In genomic region chr12:110048242-110049027, GRCh38 we compare ENCODE assay signal across 8 cellular contexts. TPM values are rescaled to one million over a fixed set of nuclear protein-coding genes. Genes with fewer than 3 reads are reported as not detected.
DNase-seq lines count a peak whose midpoint lies in the region; ATAC-seq and FAIRE-seq lines count a peak whose summit lies in the region.

C12orf76 (minus strand) TSS chr12:110048522; CDS start chr12:110048495, 27 bp downstream.

- DNase-seq in COR-L47 (lab: John Stamatoyannopoulos, UW) (peak; percentile 96), HUDEP-2 (lab: John Stamatoyannopoulos, UW; ENCODE audit: unreplicated experiment in 76 of 76) (peak; percentile 13 to 95 (median 85)), NT2/D1 (ENCODE audit: low read depth, low spot score) (peak; percentile 89)
- peak; percentile 96 for DNase-seq in activated CD8-positive, alpha-beta memory T cell treated with anti-CD3 and anti-CD28 coated beads, Interleukin-2, amount 10 ng/mL, durations not matched to agents 7 days and 5 days
- peak; percentile 77 to 85 for DNase-seq in stimulated activated CD8-positive, alpha-beta memory T cell treated with anti-CD3 and anti-CD28 coated beads, Interleukin-15, amount 100 ng/mL, for 4 hours (ENCODE audit: low read depth in 2 of 2)

- peak within 1 kb of the TSS; percentile 97 for H3K9ac ChIP-seq in NT2/D1 (ENCODE audit: insufficient read length, low read depth)

- H3K27ac ChIP-seq in mesodermal cell (ENCODE audit: low read depth, low read length, severe bottlenecking), result peak within 1 kb of the TSS; percentile 72

- no peaks in the 10 kb centered on the region for H3K9me3 Mint-ChIP-seq in activated CD8-positive, alpha-beta memory T cell treated with anti-CD3 and anti-CD28 coated beads, Interleukin-2, amount 10 ng/mL, durations not matched to agents 7 days and 5 days (ENCODE audit: low read depth)

- H3K4me3 ChIP-seq in NT2/D1 (ENCODE audit: insufficient read length, low read depth) (peak within 1 kb of the TSS; percentile 98), mesodermal cell (ENCODE audit: extremely low read depth, insufficient read depth, low read length, poor library complexity, severe bottlenecking) (peak within 1 kb of the TSS; percentile 74)

- H3K36me3 Mint-ChIP-seq in activated CD8-positive, alpha-beta memory T cell treated with anti-CD3 and anti-CD28 coated beads, Interleukin-2, amount 10 ng/mL, durations not matched to agents 7 days and 5 days, result peaks cover 2% of the 10 kb centered on the region

- peak; percentile 92 for FAIRE-seq in endometrium (lab: Jason Lieb, UNC)

- ATAC-seq in GM21381 (IDR thresholded peaks at IDR 0.05; ENCODE audit: unreplicated experiment), result peak; percentile 99
- peak; percentile 99 for ATAC-seq in activated CD8-positive, alpha-beta memory T cell treated with anti-CD3 and anti-CD28 coated beads, Interleukin-2, amount 10 ng/mL, durations not matched to agents 7 days and 5 days

- H3K27me3 Mint-ChIP-seq in activated CD8-positive, alpha-beta memory T cell treated with anti-CD3 and anti-CD28 coated beads, Interleukin-2, amount 10 ng/mL, durations not matched to agents 7 days and 5 days, result no peaks in the 10 kb centered on the region

- peaks cover 39% of the 10 kb centered on the region for H3K4me1 Mint-ChIP-seq in activated CD8-positive, alpha-beta memory T cell treated with anti-CD3 and anti-CD28 coated beads, Interleukin-2, amount 10 ng/mL, durations not matched to agents 7 days and 5 days

- CTCF ChIA-PET in activated CD8-positive, alpha-beta memory T cell treated with anti-CD3 and anti-CD28 coated beads, Interleukin-2, amount 10 ng/mL, durations not matched to agents 7 days and 5 days (lab: Charles Lee), result interaction anchor here (1.2 to 1.9 kb wide), 2 partner anchors 33 to 383 kb away, joined by 3 to 6 read pairs; no protein-coding TSS in a partner anchor

- no peaks in the 10 kb centered on the region for H3K4me1 ChIP-seq in NT2/D1 (ENCODE audit: insufficient read depth, insufficient read length)
- peaks cover 14% of the 10 kb centered on the region for H3K4me1 ChIP-seq in mesodermal cell (ENCODE audit: control insufficient read depth, insufficient read depth, low read length, poor library complexity, severe bottlenecking)

- peak within 1 kb of the TSS; percentile 90 for H3K27ac Mint-ChIP-seq in activated CD8-positive, alpha-beta memory T cell treated with anti-CD3 and anti-CD28 coated beads, Interleukin-2, amount 10 ng/mL, durations not matched to agents 7 days and 5 days

- peak within 1 kb of the TSS; percentile 89 for H3K4me3 Mint-ChIP-seq in activated CD8-positive, alpha-beta memory T cell treated with anti-CD3 and anti-CD28 coated beads, Interleukin-2, amount 10 ng/mL, durations not matched to agents 7 days and 5 days

- H3K9me3 ChIP-seq in NT2/D1 (ENCODE audit: insufficient read depth, low read length) (no peaks in the 10 kb centered on the region), mesodermal cell (ENCODE audit: control insufficient read depth, low read length) (no peaks in the 10 kb centered on the region)

- H3K36me3 ChIP-seq in NT2/D1 (ENCODE audit: insufficient read depth, insufficient read length, low read length) (peaks cover 10% of the 10 kb centered on the region), mesodermal cell (ENCODE audit: control insufficient read depth, insufficient read depth, low read length) (peaks cover 7% of the 10 kb centered on the region)

- H3K27me3 ChIP-seq in NT2/D1 (ENCODE audit: insufficient read depth, insufficient read length), result no peaks in the 10 kb centered on the region

- WGBS in mesodermal cell (ENCODE audit: insufficient coverage in 2 of 2), 2 experiments, result 3 to 8% methylated on average over 33 to 40 of the region's 47 CpGs

RNA-seq across cellular contexts. Expression of gene C12orf76, which starts in this region (rescaled TPM):
- total RNA-seq in activated CD8-positive, alpha-beta memory T cell treated with anti-CD3 and anti-CD28 coated beads, Interleukin-2, amount 10 ng/mL, durations not matched to agents 7 days and 5 days, result 10 to 100 TPM; 14.8 to 17.3 TPM
- 19.7 TPM for polyA plus RNA-seq in mesodermal cell (2013, experiment 1 of 2)
- polyA plus RNA-seq in mesodermal cell (2013, experiment 2 of 2), result 18.1 TPM

Comparison
In these comparisons a context has a peak if more than half of its experiments do, and no peak if none do; other contexts are left out.
1. Peak in every context shown above with its lines: DNase-seq, ATAC-seq, H3K4me3 ChIP-seq and H3K27ac ChIP-seq.